ENCODE assay signal across 1 cellular context in the genomic region with DNA sequence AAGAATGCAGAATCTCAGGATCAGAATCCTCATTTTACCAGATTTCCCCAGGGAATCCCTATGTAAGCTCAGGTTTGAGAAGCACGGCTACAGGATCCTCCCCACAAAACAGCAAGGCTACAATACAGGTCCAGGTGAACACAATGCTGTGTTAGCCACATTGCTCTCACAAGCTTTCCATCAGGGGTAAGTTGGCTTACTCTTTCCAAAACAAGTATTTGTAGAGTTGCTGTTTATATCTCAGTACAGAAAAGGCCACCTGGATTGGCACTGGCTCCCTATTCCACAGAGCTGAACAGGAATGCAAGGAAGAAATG.
TF ChIP-seq lines count a peak whose summit lies in the region.

No MANE protein-coding gene starts in this region.

TF ChIP-seq in H1, 55 proteins besides CTCF, POLR2A, EP300 and RAD21:
- TF ChIP-seq RNF2 (IDR thresholded peaks at IDR 0.05; ENCODE audit: borderline replicate concordance, low read depth, low read length, missing control alignments, poor library complexity, severe bottlenecking) (no peak), SUZ12 (IDR thresholded peaks at IDR 0.05; ENCODE audit: low read length) (no peak), ASH2L (IDR thresholded peaks at IDR 0.05; ENCODE audit: low read length) (no peak), SIX5 (IDR thresholded peaks at IDR 0.05; ENCODE audit: low read depth, low read length) (no peak), SP1 (IDR thresholded peaks at IDR 0.05; ENCODE audit: low read depth, low read length) (no peak), RXRA (IDR thresholded peaks at IDR 0.05; ENCODE audit: insufficient read depth, low read depth, low read length) (no peak), SIN3A (conservative IDR thresholded peaks at IDR 0.05 in 1 of 2, IDR thresholded peaks at IDR 0.05 in 1 of 2; ENCODE audit: low read depth in 1 of 2, low read length in 2 of 2) (no peak)
- TF ChIP-seq, protein P1, sequence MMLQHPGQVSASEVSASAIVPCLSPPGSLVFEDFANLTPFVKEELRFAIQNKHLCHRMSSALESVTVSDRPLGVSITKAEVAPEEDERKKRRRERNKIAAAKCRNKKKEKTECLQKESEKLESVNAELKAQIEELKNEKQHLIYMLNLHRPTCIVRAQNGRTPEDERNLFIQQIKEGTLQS (IDR thresholded peaks at IDR 0.05; ENCODE audit: insufficient read depth, low read depth, low read length), result no peak
